17 cellular contexts compared by ENCODE assay signal in genomic region chr7:134452419-134452827, GRCh38. TPM values are rescaled to one million over a fixed set of nuclear protein-coding genes. Genes with fewer than 3 reads are reported as not detected.
DNase-seq lines count a peak whose midpoint lies in the region; ATAC-seq and TF ChIP-seq lines count a peak whose summit lies in the region.
"Had no signal": no experiment of that assay in that cellular context is flagged by ENCODE, and none has a peak within 500 bp of the region (broad histone marks: within the 10 kb centered on the region; RNA-seq: fewer than 3 reads in every experiment).

No MANE protein-coding gene starts in this region.

- ATAC-seq in HG02623 (IDR thresholded peaks at IDR 0.05; ENCODE audit: unreplicated experiment) = no peak

- H3K4me3 Mint-ChIP-seq in HFFc6 = no peak overlapping the region; the same call in 1 of the 2 replicates
- H3K4me3 Mint-ChIP-seq: activated naive CD8-positive, alpha-beta T cell treated with anti-CD3 and anti-CD28 coated beads, Interleukin-2, amount 10 ng/mL, durations not matched to agents 7 days and 5 days; B cell had no signal

- H3K9me3 Mint-ChIP-seq in HFFc6 = no peaks in the 10 kb centered on the region
- H3K9me3 Mint-ChIP-seq: activated naive CD8-positive, alpha-beta T cell treated with anti-CD3 and anti-CD28 coated beads, Interleukin-2, amount 10 ng/mL, durations not matched to agents 7 days and 5 days; naive B cell had no signal

- intact Hi-C loops in colonic mucosa (cut with DNase I) = no loop called here

- peak overlapping the region; percentile 51 for H3K27ac ChIP-seq in colonic mucosa
- peak overlapping the region; percentile 36 for H3K27ac ChIP-seq in skeletal muscle tissue (ENCODE audit: low read depth, low read length)

- H3K27ac Mint-ChIP-seq in HFFc6 = peak overlapping the region; percentile 52
- H3K27ac Mint-ChIP-seq: activated naive CD8-positive, alpha-beta T cell treated with anti-CD3 and anti-CD28 coated beads, Interleukin-2, amount 10 ng/mL, durations not matched to agents 7 days and 5 days; B cell had no signal

- peaks cover 6% of the 10 kb centered on the region for H3K4me1 ChIP-seq in colonic mucosa
- H3K4me1 ChIP-seq in skeletal muscle tissue (ENCODE audit: control insufficient read depth in 3 of 3, insufficient read depth in 3 of 3, low read length in 3 of 3) = peaks cover 25 to 51% (median 31%) of the 10 kb centered on the region in 3 donors

- no peak overlapping the region for H3K9ac ChIP-seq in colonic mucosa (ENCODE audit: low read depth in 2 of 2, low read length in 2 of 2)
- H3K9ac ChIP-seq in skeletal muscle tissue (ENCODE audit: low read depth in 1 of 3, low read length in 3 of 3) = no peak overlapping the region

- no peak for DNase-seq in HFFc6
- DNase-seq in colonic mucosa = no peak
- peak; percentile 74 for DNase-seq in left kidney (ENCODE audit: low read depth, low spot score)
- no peak for DNase-seq in T1000 (lab: John Stamatoyannopoulos, UW)
- no peak for DNase-seq in NCI-H1092 (lab: John Stamatoyannopoulos, UW)
- DNase-seq: activated CD4-positive, alpha-beta T cell treated with anti-CD3 and anti-CD28 coated beads for 48 hours; activated naive CD8-positive, alpha-beta T cell treated with anti-CD3 and anti-CD28 coated beads, Interleukin-2, amount 10 ng/mL, durations not matched to agents 7 days and 5 days; central memory CD4-positive, alpha-beta T cell; DMS53; MM.1S; naive B cell; NCI-H2029 treated with DMSO at 0.1 percent for 48 hours; stimulated activated CD4-positive, alpha-beta T cell treated with anti-CD3 and anti-CD28 coated beads, Interleukin-4, amount 100 ng/mL, for 1 hour; T-helper 2 cell had no signal

- peaks cover 6% of the 10 kb centered on the region; the same call in 1 of the 2 replicates for H3K27me3 Mint-ChIP-seq in HFFc6 (ENCODE audit: insufficient read depth)
- H3K27me3 Mint-ChIP-seq: activated naive CD8-positive, alpha-beta T cell treated with anti-CD3 and anti-CD28 coated beads, Interleukin-2, amount 10 ng/mL, durations not matched to agents 7 days and 5 days; B cell; naive B cell had no signal

- no peaks in the 10 kb centered on the region for H3K9me3 ChIP-seq in colonic mucosa
- no peaks in the 10 kb centered on the region for H3K9me3 ChIP-seq in skeletal muscle tissue (ENCODE audit: control insufficient read depth in 3 of 3, low read length in 3 of 3)

- peaks cover 83% of the 10 kb centered on the region for H3K4me1 Mint-ChIP-seq in HFFc6 (ENCODE audit: low read depth)

- H3K27me3 ChIP-seq in colonic mucosa (no peaks in the 10 kb centered on the region), skeletal muscle tissue (ENCODE audit: control insufficient read depth in 3 of 3, insufficient read depth in 3 of 3, low read length in 3 of 3) (no peaks in the 10 kb centered on the region)

- H3K36me3 ChIP-seq in colonic mucosa (no peaks in the 10 kb centered on the region), skeletal muscle tissue (ENCODE audit: control insufficient read depth in 3 of 3, insufficient read depth in 3 of 3, low read length in 3 of 3) (peaks cover 37 to 44% (median 44%) of the 10 kb centered on the region in 3 donors)

- peaks cover 57% of the 10 kb centered on the region for H3K36me3 Mint-ChIP-seq in HFFc6 (ENCODE audit: low read depth)

- H3K4me3 ChIP-seq in colonic mucosa (no peak overlapping the region), skeletal muscle tissue (ENCODE audit: low read length in 3 of 3) (peak overlapping the region in 2 of 3 donors; percentile 14 to 45)

- TF ChIP-seq CTCF in HFFc6 (IDR thresholded peaks at IDR 0.05) (no peak), colonic mucosa (IDR thresholded peaks at IDR 0.05) (no peak)

RNA-seq across cellular contexts. Expression of gene AKR1B1, which starts 6.5 kb away (rescaled TPM):
- 100 to 1,000 TPM; 208 to 232 (median 223) TPM for total RNA-seq in HFFc6 (2021; fragmentation: NEBNext Ultra II Directional; extraction: Animal tissue kit (Norgen Biotek cat#: 25700))
- total RNA-seq in colonic mucosa (10 to 100 TPM; 24.9 to 26.9 TPM), skeletal muscle tissue (49.1 TPM)
